22 cellular contexts compared by ENCODE assay signal in the genomic region with DNA sequence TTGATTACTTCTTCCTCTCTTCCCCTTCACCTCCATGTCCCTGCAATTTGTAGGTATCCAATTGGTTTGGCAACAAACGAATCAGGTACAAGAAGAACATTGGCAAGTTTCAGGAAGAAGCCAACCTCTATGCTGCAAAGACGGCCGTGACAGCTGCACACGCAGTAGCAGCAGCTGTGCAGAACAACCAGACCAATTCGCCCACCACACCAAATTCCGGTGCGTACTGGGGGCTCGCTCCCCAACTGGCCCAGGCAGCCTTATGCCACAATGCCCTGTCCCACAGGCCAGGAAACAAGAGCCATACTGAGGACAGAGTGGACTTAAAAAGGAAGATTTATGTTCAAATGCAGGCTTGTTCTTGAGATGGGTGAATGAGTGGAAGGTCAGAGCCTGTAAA.
DNase-seq lines count a peak whose midpoint lies in the region; ATAC-seq and TF ChIP-seq lines count a peak whose summit lies in the region.
"Had no signal": no experiment of that assay in that cellular context is flagged by ENCODE, and none has a peak within 500 bp of the region (broad histone marks: within the 10 kb centered on the region; RNA-seq: fewer than 3 reads in every experiment).

No MANE protein-coding gene starts in this region.

- DNase-seq in astrocyte of the hippocampus (ENCODE audit: low read depth, low spot score) (peak; percentile 9), dorsolateral prefrontal cortex (no peak), right lobe of liver (no peak)
- no peak for DNase-seq in stimulated activated naive B cell treated with anti-CD40 and anti-IgM and Interleukin-4, amounts not matched to agents 10 μg/mL and 1 μg/mL and 100 μg/mL, for 72 hours
- no peak for DNase-seq in stimulated activated CD4-positive, alpha-beta T cell treated with anti-CD3 and anti-CD28 coated beads, Interleukin-15, amount 100 ng/mL, for 24 hours
- DNase-seq: CD4-positive, CD25-positive, alpha-beta regulatory T cell; GM23248; H7; Karpas-422; NCI-H1092; NCI-H1436; NCI-H187; NCI-H2081 treated with DMSO at 0.1 percent for 48 hours; NCI-H2171; NCI-H226; NCI-H510A; SHP77 treated with DMSO at 0.1 percent for 48 hours had no signal

- TF ChIP-seq POLR2A in right lobe of liver (IDR thresholded peaks at IDR 0.05), result no peak

- H3K27ac ChIP-seq in dorsolateral prefrontal cortex, result peak overlapping the region in 30 of 59 donors; percentile 2 to 80 (median 39)
- no peak overlapping the region for H3K27ac ChIP-seq in right lobe of liver
- H3K27ac ChIP-seq: BLaER1, GM23248 had no signal

- H3K27me3 Mint-ChIP-seq in nephron (ENCODE audit: low read depth), result peaks cover 13% of the 10 kb centered on the region
- H3K27me3 Mint-ChIP-seq in stimulated activated naive B cell treated with anti-CD40 and anti-IgM and Interleukin-4, amounts not matched to agents 10 μg/mL and 1 μg/mL and 100 μg/mL, for 72 hours, result no peaks in the 10 kb centered on the region
- H3K27me3 Mint-ChIP-seq: CD4-positive, CD25-positive, alpha-beta regulatory T cell had no signal

- H3K9me3 Mint-ChIP-seq in nephron, result no peaks in the 10 kb centered on the region
- no peaks in the 10 kb centered on the region for H3K9me3 Mint-ChIP-seq in stimulated activated naive B cell treated with anti-CD40 and anti-IgM and Interleukin-4, amounts not matched to agents 10 μg/mL and 1 μg/mL and 100 μg/mL, for 72 hours
- H3K9me3 Mint-ChIP-seq: CD4-positive, CD25-positive, alpha-beta regulatory T cell had no signal

- no peaks in the 10 kb centered on the region for H3K9me3 ChIP-seq in right lobe of liver
- H3K9me3 ChIP-seq: BLaER1 had no signal

- H3K4me1 ChIP-seq in right lobe of liver, result no peaks in the 10 kb centered on the region
- H3K4me1 ChIP-seq: BLaER1 had no signal

- TF ChIP-seq CTCF in dorsolateral prefrontal cortex (IDR thresholded peaks at IDR 0.05 in 54 of 56, conservative IDR thresholded peaks at IDR 0.05 in 2 of 56; ENCODE audit: low read depth in 1 of 56, partially characterized antibody in 56 of 56) (no peak), nephron (IDR thresholded peaks at IDR 0.05; ENCODE audit: unreplicated experiment in 3 of 3) (no peak), right lobe of liver (IDR thresholded peaks at IDR 0.05) (no peak)

- H3K36me3 ChIP-seq in right lobe of liver, result peaks cover 0 to 15% (median 0%) of the 10 kb centered on the region in 4 donors

- H3K36me3 Mint-ChIP-seq in nephron (ENCODE audit: low read depth), result peaks cover 33% of the 10 kb centered on the region
- H3K36me3 Mint-ChIP-seq in stimulated activated naive B cell treated with anti-CD40 and anti-IgM and Interleukin-4, amounts not matched to agents 10 μg/mL and 1 μg/mL and 100 μg/mL, for 72 hours, result peaks cover 45 to 61% of the 10 kb centered on the region in 2 donors

- intact Hi-C loops in dorsolateral prefrontal cortex (cut with DNase I) (no loop called here), right lobe of liver (cut with DNase I) (no loop called here)

- peak overlapping the region; percentile 29 to 66 (median 57) for H3K27ac Mint-ChIP-seq in nephron
- H3K27ac Mint-ChIP-seq in stimulated activated naive B cell treated with anti-CD40 and anti-IgM and Interleukin-4, amounts not matched to agents 10 μg/mL and 1 μg/mL and 100 μg/mL, for 72 hours, result peak overlapping the region; percentile 26
- H3K27ac Mint-ChIP-seq: CD4-positive, CD25-positive, alpha-beta regulatory T cell had no signal

- peak in 1 of 2 donors; percentile 4 for ATAC-seq in stimulated activated naive B cell treated with anti-CD40 and anti-IgM and Interleukin-4, amounts not matched to agents 10 μg/mL and 1 μg/mL and 100 μg/mL, for 72 hours (replicated peaks)
- ATAC-seq in right lobe of liver (no peak), GM18517 (IDR thresholded peaks at IDR 0.05; ENCODE audit: unreplicated experiment) (no peak)
- ATAC-seq: HepG2, Panc1 had no signal

- 88% methylated on average over 8 of the region's 8 CpGs for WGBS in right lobe of liver (ENCODE audit: insufficient coverage, low coverage, low lambda C conversion rate, missing lambda C conversion rate)

- H3K4me3 ChIP-seq in dorsolateral prefrontal cortex (peak overlapping the region in 47 of 59 donors; percentile 0 to 52 (median 25)), right lobe of liver (no peak overlapping the region)
- H3K4me3 ChIP-seq: BLaER1, GM23248 had no signal

- H3K4me3 Mint-ChIP-seq in nephron, result no peak overlapping the region
- H3K4me3 Mint-ChIP-seq in stimulated activated naive B cell treated with anti-CD40 and anti-IgM and Interleukin-4, amounts not matched to agents 10 μg/mL and 1 μg/mL and 100 μg/mL, for 72 hours, result peak overlapping the region in 1 of 2 donors; percentile 24
- H3K4me3 Mint-ChIP-seq: CD4-positive, CD25-positive, alpha-beta regulatory T cell had no signal

- H3K27me3 ChIP-seq in dorsolateral prefrontal cortex, result no peaks in the 10 kb centered on the region
- no peaks in the 10 kb centered on the region for H3K27me3 ChIP-seq in right lobe of liver
- H3K27me3 ChIP-seq: BLaER1 had no signal

- peaks cover 49% of the 10 kb centered on the region for H3K4me1 Mint-ChIP-seq in nephron
- H3K4me1 Mint-ChIP-seq in stimulated activated naive B cell treated with anti-CD40 and anti-IgM and Interleukin-4, amounts not matched to agents 10 μg/mL and 1 μg/mL and 100 μg/mL, for 72 hours, result peaks cover 34 to 67% of the 10 kb centered on the region in 2 donors
- H3K4me1 Mint-ChIP-seq: CD4-positive, CD25-positive, alpha-beta regulatory T cell had no signal

Comparison
In these comparisons a context has a peak if more than half of its experiments do, and no peak if none do; other contexts are left out.
1. H3K27ac ChIP-seq: peak in dorsolateral prefrontal cortex (30 of 59); none in right lobe of liver (0 of 3).
2. H3K4me3 ChIP-seq: peak in dorsolateral prefrontal cortex (47 of 59); none in right lobe of liver (0 of 3).